ENCODE assay signal across 23 cellular contexts in the genomic region with DNA sequence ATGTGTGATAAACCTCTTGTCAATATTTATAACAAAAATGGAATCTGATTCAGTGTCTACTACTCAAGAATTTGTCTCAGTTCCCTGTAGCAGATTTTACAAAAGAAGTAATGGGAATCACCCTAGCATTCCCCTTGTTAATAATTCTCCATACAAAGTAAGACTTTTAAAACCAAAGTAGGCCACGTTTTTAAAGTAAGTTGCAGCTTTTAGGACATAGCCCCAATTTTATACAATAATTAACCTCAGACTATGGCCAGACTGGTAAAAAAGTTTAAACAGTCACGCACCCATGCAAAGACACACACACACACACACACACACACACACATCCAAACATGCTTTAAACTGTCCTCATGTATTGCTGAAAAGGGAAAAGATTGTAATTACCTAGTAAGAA.
DNase-seq lines count a peak whose midpoint lies in the region; ATAC-seq and TF ChIP-seq lines count a peak whose summit lies in the region.
"Had no signal": no experiment of that assay in that cellular context is flagged by ENCODE, and none has a peak within 500 bp of the region (broad histone marks: within the 10 kb centered on the region; RNA-seq: fewer than 3 reads in every experiment).

No MANE protein-coding gene starts in this region.

- CTCF ChIA-PET in CD8-positive, alpha-beta T cell (lab: Charles Lee): no interaction called here

- no peak overlapping the region for H3K27ac Mint-ChIP-seq in CD8-positive, alpha-beta T cell
- H3K27ac Mint-ChIP-seq: activated CD4-positive, alpha-beta T cell treated with anti-CD3 and anti-CD28 coated beads, Interleukin-2, amount 10 ng/mL, durations not matched to agents 24 days and 14 days; activated naive CD8-positive, alpha-beta T cell treated with anti-CD3 and anti-CD28 coated beads for 36 hours; activated T-helper 1 cell treated with anti-CD3 and anti-CD28 coated beads, Interleukin-12 subunit alpha, Interleukin-12 subunit beta, Interleukin-2, Interleukin-4 antibody, amounts not matched to agents 30 ng/mL and 10 ng/mL and 1 ng/mL, durations not matched to agents 14 hours and 24 hours and 36 hours; mesothelial cell of epicardium; natural killer cell treated with Interleukin-12 subunit alpha and Interleukin-12 subunit beta and Interleukin-15 and Interleukin-18, amount 100 ng/mL, for 72 hours had no signal

- intact Hi-C loops in CD8-positive, alpha-beta T cell (cut with DNase I, micrococcal nuclease): no loop called here

- TF ChIP-seq CTCF in CD8-positive, alpha-beta T cell (IDR thresholded peaks at IDR 0.05): no peak

- H3K4me3 ChIP-seq in CD8-positive, alpha-beta T cell (ENCODE audit: low read depth, low read length): no peak overlapping the region
- H3K4me3 ChIP-seq in SJCRH30: no peak overlapping the region
- H3K4me3 ChIP-seq: A549, GM23248, heart right ventricle, left ventricle myocardium inferior had no signal

- no peaks in the 10 kb centered on the region for H3K27me3 Mint-ChIP-seq in CD8-positive, alpha-beta T cell (ENCODE audit: low read depth)
- H3K27me3 Mint-ChIP-seq: activated CD4-positive, alpha-beta T cell treated with anti-CD3 and anti-CD28 coated beads, Interleukin-2, amount 10 ng/mL, durations not matched to agents 24 days and 14 days; activated naive CD8-positive, alpha-beta T cell treated with anti-CD3 and anti-CD28 coated beads for 36 hours; B cell; central memory CD8-positive, alpha-beta T cell; natural killer cell treated with Interleukin-12 subunit alpha and Interleukin-12 subunit beta and Interleukin-15 and Interleukin-18, amount 100 ng/mL, for 72 hours had no signal

- no peaks in the 10 kb centered on the region for H3K4me1 ChIP-seq in CD8-positive, alpha-beta T cell (ENCODE audit: insufficient read depth, low read length)
- H3K4me1 ChIP-seq in SJCRH30: no peaks in the 10 kb centered on the region
- H3K4me1 ChIP-seq: heart right ventricle had no signal

- peaks cover 2% of the 10 kb centered on the region for H3K9me3 Mint-ChIP-seq in CD8-positive, alpha-beta T cell
- H3K9me3 Mint-ChIP-seq: activated CD4-positive, alpha-beta T cell treated with anti-CD3 and anti-CD28 coated beads, Interleukin-2, amount 10 ng/mL, durations not matched to agents 24 days and 14 days; activated naive CD8-positive, alpha-beta T cell treated with anti-CD3 and anti-CD28 coated beads for 36 hours; activated T-helper 1 cell treated with anti-CD3 and anti-CD28 coated beads, Interleukin-12 subunit alpha, Interleukin-12 subunit beta, Interleukin-2, Interleukin-4 antibody, amounts not matched to agents 30 ng/mL and 10 ng/mL and 1 ng/mL, durations not matched to agents 14 hours and 24 hours and 36 hours; mesothelial cell of epicardium had no signal

- no peaks in the 10 kb centered on the region for H3K36me3 Mint-ChIP-seq in CD8-positive, alpha-beta T cell
- H3K36me3 Mint-ChIP-seq: activated naive CD8-positive, alpha-beta T cell treated with anti-CD3 and anti-CD28 coated beads for 36 hours; mesothelial cell of epicardium; natural killer cell treated with Interleukin-12 subunit alpha and Interleukin-12 subunit beta and Interleukin-15 and Interleukin-18, amount 100 ng/mL, for 72 hours had no signal

- no peaks in the 10 kb centered on the region for H3K9me3 ChIP-seq in CD8-positive, alpha-beta T cell (ENCODE audit: low read length)
- H3K9me3 ChIP-seq in SJCRH30 (replicated peaks): no peaks in the 10 kb centered on the region
- H3K9me3 ChIP-seq: A549, heart right ventricle, left ventricle myocardium inferior had no signal

- no peaks in the 10 kb centered on the region for H3K27me3 ChIP-seq in CD8-positive, alpha-beta T cell (ENCODE audit: insufficient read depth, low read length)
- no peaks in the 10 kb centered on the region for H3K27me3 ChIP-seq in SJCRH30
- H3K27me3 ChIP-seq: heart right ventricle had no signal

- DNase-seq in glomerular visceral epithelial cell (ENCODE audit: extremely low spot score): peak; percentile 62
- no peak for DNase-seq in CD1c-positive myeloid dendritic cell (ENCODE audit: extremely low spot score)
- no peak for DNase-seq in CD8-positive, alpha-beta T cell
- no peak for DNase-seq in SJCRH30
- DNase-seq in kidney glomerular epithelial cell (lab: John Stamatoyannopoulos, UW): no peak
- DNase-seq: activated CD4-positive, alpha-beta T cell treated with anti-CD3 and anti-CD28 coated beads, Interleukin-2, amount 10 ng/mL, durations not matched to agents 24 days and 14 days; activated naive CD8-positive, alpha-beta T cell treated with anti-CD3 and anti-CD28 coated beads for 36 hours; DMS79 treated with DMSO at 0.1 percent for 48 hours; GM23248; heart right ventricle; Karpas-422; left ventricle myocardium inferior; NCI-H2081; SHP77 treated with DMSO at 0.1 percent for 48 hours had no signal

- no peaks in the 10 kb centered on the region for H3K4me1 Mint-ChIP-seq in CD8-positive, alpha-beta T cell (ENCODE audit: low read depth)
- H3K4me1 Mint-ChIP-seq: activated CD4-positive, alpha-beta T cell treated with anti-CD3 and anti-CD28 coated beads, Interleukin-2, amount 10 ng/mL, durations not matched to agents 24 days and 14 days; activated naive CD8-positive, alpha-beta T cell treated with anti-CD3 and anti-CD28 coated beads for 36 hours; central memory CD8-positive, alpha-beta T cell had no signal

- POLR2A ChIA-PET in CD8-positive, alpha-beta T cell (lab: Charles Lee): no interaction called here

- no peaks in the 10 kb centered on the region for H3K36me3 ChIP-seq in CD8-positive, alpha-beta T cell (ENCODE audit: insufficient read depth, low read length)
- H3K36me3 ChIP-seq in SJCRH30: no peaks in the 10 kb centered on the region
- H3K36me3 ChIP-seq: heart right ventricle, left ventricle myocardium inferior had no signal

- H3K4me3 Mint-ChIP-seq in CD8-positive, alpha-beta T cell: no peak overlapping the region
- H3K4me3 Mint-ChIP-seq: activated CD4-positive, alpha-beta T cell treated with anti-CD3 and anti-CD28 coated beads, Interleukin-2, amount 10 ng/mL, durations not matched to agents 24 days and 14 days; activated naive CD8-positive, alpha-beta T cell treated with anti-CD3 and anti-CD28 coated beads for 36 hours; activated T-helper 1 cell treated with anti-CD3 and anti-CD28 coated beads, Interleukin-12 subunit alpha, Interleukin-12 subunit beta, Interleukin-2, Interleukin-4 antibody, amounts not matched to agents 30 ng/mL and 10 ng/mL and 1 ng/mL, durations not matched to agents 14 hours and 24 hours and 36 hours; B cell; central memory CD8-positive, alpha-beta T cell; mesothelial cell of epicardium; natural killer cell treated with Interleukin-12 subunit alpha and Interleukin-12 subunit beta and Interleukin-15 and Interleukin-18, amount 100 ng/mL, for 72 hours had no signal

- peak; percentile 54 for ATAC-seq in GM18511 (IDR thresholded peaks at IDR 0.05; ENCODE audit: unreplicated experiment)
- peak; percentile 57 for ATAC-seq in GM19463 (IDR thresholded peaks at IDR 0.05; ENCODE audit: unreplicated experiment)
- ATAC-seq in HG03159 (IDR thresholded peaks at IDR 0.05; ENCODE audit: unreplicated experiment): peak; percentile 48
- no peak for ATAC-seq in CD8-positive, alpha-beta T cell
- ATAC-seq: A549; heart right ventricle; natural killer cell treated with Interleukin-12 subunit alpha and Interleukin-12 subunit beta and Interleukin-15 and Interleukin-18, amount 100 ng/mL, for 72 hours had no signal

- no peak overlapping the region for H3K27ac ChIP-seq in CD8-positive, alpha-beta T cell (ENCODE audit: low read depth, low read length)
- no peak overlapping the region for H3K27ac ChIP-seq in SJCRH30
- H3K27ac ChIP-seq: A549, GM23248, heart right ventricle, left ventricle myocardium inferior had no signal
